9 cellular contexts compared by ENCODE assay signal in genomic region chr22:39664485-39665200, GRCh38.
A peak's percentile ranks its signal among the peaks of the same experiment; 100 is the strongest.
DNase-seq lines count a peak whose midpoint lies in the region; ATAC-seq and TF ChIP-seq lines count a peak whose summit lies in the region.
"Had no signal": no experiment of that assay in that cellular context is flagged by ENCODE, and none has a peak within 500 bp of the region (broad histone marks: within the 10 kb centered on the region; RNA-seq: fewer than 3 reads in every experiment).

No MANE protein-coding gene starts in this region.

- H3K36me3 Mint-ChIP-seq in activated CD4-positive, alpha-beta memory T cell treated with anti-CD3 and anti-CD28 coated beads for 36 hours: peaks cover 6% of the 10 kb centered on the region
- peaks cover 3% of the 10 kb centered on the region for H3K36me3 Mint-ChIP-seq in activated CD4-positive, alpha-beta memory T cell treated with anti-CD3 and anti-CD28 coated beads, Interleukin-2, amount 10 ng/mL, durations not matched to agents 7 days and 5 days (ENCODE audit: low read depth)
- no peaks in the 10 kb centered on the region for H3K36me3 Mint-ChIP-seq in activated B cell treated with CpG ODN at 0.5 μM for 24 hours (ENCODE audit: low read depth)

- no peak overlapping the region for H3K4me3 Mint-ChIP-seq in activated CD4-positive, alpha-beta memory T cell treated with anti-CD3 and anti-CD28 coated beads for 36 hours
- no peak overlapping the region for H3K4me3 Mint-ChIP-seq in activated CD4-positive, alpha-beta memory T cell treated with anti-CD3 and anti-CD28 coated beads, Interleukin-2, amount 10 ng/mL, durations not matched to agents 7 days and 5 days
- peak overlapping the region; percentile 35 for H3K4me3 Mint-ChIP-seq in activated B cell treated with CpG ODN at 0.5 μM for 24 hours

- CTCF ChIA-PET in activated CD4-positive, alpha-beta memory T cell treated with anti-CD3 and anti-CD28 coated beads for 36 hours (lab: Charles Lee): interaction anchor here (1.4 kb wide), 1 partner anchor 143 kb away, joined by 3 read pairs; no protein-coding TSS in a partner anchor
- CTCF ChIA-PET in activated CD4-positive, alpha-beta memory T cell treated with anti-CD3 and anti-CD28 coated beads, Interleukin-2, amount 10 ng/mL, durations not matched to agents 7 days and 5 days (lab: Charles Lee): no interaction called here
- CTCF ChIA-PET in activated B cell treated with CpG ODN at 0.5 μM for 24 hours (lab: Charles Lee): no interaction called here

- H3K27me3 Mint-ChIP-seq in activated CD4-positive, alpha-beta memory T cell treated with anti-CD3 and anti-CD28 coated beads for 36 hours: no peaks in the 10 kb centered on the region
- H3K27me3 Mint-ChIP-seq in activated CD4-positive, alpha-beta memory T cell treated with anti-CD3 and anti-CD28 coated beads, Interleukin-2, amount 10 ng/mL, durations not matched to agents 7 days and 5 days: peaks cover 12% of the 10 kb centered on the region
- peaks cover 35% of the 10 kb centered on the region for H3K27me3 Mint-ChIP-seq in activated B cell treated with CpG ODN at 0.5 μM for 24 hours

- DNase-seq in activated CD4-positive, alpha-beta memory T cell treated with anti-CD3 and anti-CD28 coated beads for 36 hours: peak; percentile 45
- no peak for DNase-seq in activated CD4-positive, alpha-beta memory T cell treated with anti-CD3 and anti-CD28 coated beads, Interleukin-2, amount 10 ng/mL, durations not matched to agents 7 days and 5 days
- peak; percentile 27 for DNase-seq in activated B cell treated with CpG ODN at 0.5 μM for 24 hours
- peak; percentile 42 for DNase-seq in germinal center (ENCODE audit: low spot score)
- DNase-seq in stimulated activated CD4-positive, alpha-beta T cell treated with anti-CD3 and anti-CD28 coated beads, TNF-alpha, amount 100 ng/mL, for 48 hours (ENCODE audit: low read depth in 3 of 3): peak in 2 of 3 donors; percentile 5 to 40
- DNase-seq in DMS79 (lab: John Stamatoyannopoulos, UW): no peak
- DNase-seq in NCI-H748 (lab: John Stamatoyannopoulos, UW; ENCODE audit: unreplicated experiment): no peak
- DNase-seq: hypothalamus had no signal

- no peaks in the 10 kb centered on the region for H3K9me3 Mint-ChIP-seq in activated CD4-positive, alpha-beta memory T cell treated with anti-CD3 and anti-CD28 coated beads for 36 hours
- H3K9me3 Mint-ChIP-seq in activated CD4-positive, alpha-beta memory T cell treated with anti-CD3 and anti-CD28 coated beads, Interleukin-2, amount 10 ng/mL, durations not matched to agents 7 days and 5 days: no peaks in the 10 kb centered on the region
- no peaks in the 10 kb centered on the region for H3K9me3 Mint-ChIP-seq in activated B cell treated with CpG ODN at 0.5 μM for 24 hours

- POLR2A ChIA-PET in activated CD4-positive, alpha-beta memory T cell treated with anti-CD3 and anti-CD28 coated beads for 36 hours (lab: Charles Lee): no interaction called here
- POLR2A ChIA-PET in activated CD4-positive, alpha-beta memory T cell treated with anti-CD3 and anti-CD28 coated beads, Interleukin-2, amount 10 ng/mL, durations not matched to agents 7 days and 5 days (lab: Charles Lee): no interaction called here
- POLR2A ChIA-PET in activated B cell treated with CpG ODN at 0.5 μM for 24 hours (lab: Charles Lee): no interaction called here

- no peak for TF ChIP-seq CTCF in activated B cell treated with CpG ODN at 0.5 μM for 24 hours (IDR thresholded peaks at IDR 0.05)

- intact Hi-C loops in activated CD4-positive, alpha-beta memory T cell treated with anti-CD3 and anti-CD28 coated beads for 36 hours (cut with micrococcal nuclease): no loop called here
- intact Hi-C loops in activated B cell treated with CpG ODN at 0.5 μM for 24 hours (cut with micrococcal nuclease): no loop called here

- H3K4me1 Mint-ChIP-seq in activated CD4-positive, alpha-beta memory T cell treated with anti-CD3 and anti-CD28 coated beads for 36 hours (ENCODE audit: low read depth): peaks cover 20% of the 10 kb centered on the region
- H3K4me1 Mint-ChIP-seq in activated CD4-positive, alpha-beta memory T cell treated with anti-CD3 and anti-CD28 coated beads, Interleukin-2, amount 10 ng/mL, durations not matched to agents 7 days and 5 days: peaks cover 27% of the 10 kb centered on the region
- H3K4me1 Mint-ChIP-seq in activated B cell treated with CpG ODN at 0.5 μM for 24 hours: peaks cover 18% of the 10 kb centered on the region

- ATAC-seq in activated B cell treated with CpG ODN at 0.5 μM for 24 hours (ENCODE audit: low read depth) (peak; percentile 66), HG03097 (IDR thresholded peaks at IDR 0.05; ENCODE audit: low FRiP score, unreplicated experiment) (no peak)

- H3K27ac Mint-ChIP-seq in activated CD4-positive, alpha-beta memory T cell treated with anti-CD3 and anti-CD28 coated beads for 36 hours: no peak overlapping the region
- no peak overlapping the region for H3K27ac Mint-ChIP-seq in activated CD4-positive, alpha-beta memory T cell treated with anti-CD3 and anti-CD28 coated beads, Interleukin-2, amount 10 ng/mL, durations not matched to agents 7 days and 5 days
- no peak overlapping the region for H3K27ac Mint-ChIP-seq in activated B cell treated with CpG ODN at 0.5 μM for 24 hours

Comparison
In these comparisons a context has a peak if more than half of its experiments do, and no peak if none do; other contexts are left out.
1. DNase-seq: peak in activated CD4-positive, alpha-beta memory T cell treated with anti-CD3 and anti-CD28 coated beads for 36 hours (single experiment), activated B cell treated with CpG ODN at 0.5 μM for 24 hours (single experiment), germinal center (single experiment) and stimulated activated CD4-positive, alpha-beta T cell treated with anti-CD3 and anti-CD28 coated beads, TNF-alpha, amount 100 ng/mL, for 48 hours (2 of 3); none in activated CD4-positive, alpha-beta memory T cell treated with anti-CD3 and anti-CD28 coated beads, Interleukin-2, amount 10 ng/mL, durations not matched to agents 7 days and 5 days (single experiment), DMS79 (single experiment) and NCI-H748 (single experiment).